39 cellular contexts compared by ENCODE assay signal in the genomic region with DNA sequence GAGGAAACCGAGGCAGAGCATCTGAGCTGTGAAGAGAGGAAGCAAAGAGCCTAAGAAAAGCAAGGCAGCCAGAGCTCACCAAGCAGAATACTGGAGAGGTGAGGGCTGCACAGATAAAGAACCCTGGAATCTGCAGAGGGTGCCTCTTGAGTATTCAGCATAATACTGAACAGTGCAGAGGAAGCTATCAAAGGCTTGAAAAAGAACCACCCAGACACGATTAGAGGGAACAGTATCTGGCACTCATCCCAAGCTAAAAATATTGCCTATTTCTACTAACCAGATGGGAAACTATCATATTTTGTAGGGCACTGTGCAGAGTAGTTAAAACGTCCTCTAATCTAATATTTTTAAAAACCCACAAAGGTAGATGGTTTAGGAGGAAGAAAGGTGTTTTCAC. TPM values are rescaled to one million over a fixed set of nuclear protein-coding genes. Genes with fewer than 3 reads are reported as not detected.
"Had no signal": no experiment of that assay in that cellular context is flagged by ENCODE, and none has a peak within 500 bp of the region (broad histone marks: within the 10 kb centered on the region; RNA-seq: fewer than 3 reads in every experiment).

No MANE protein-coding gene starts in this region.

- H3K9me3 ChIP-seq: adrenal gland, body of pancreas had no signal

- ATAC-seq: activated CD8-positive, alpha-beta T cell treated with anti-CD3 and anti-CD28 coated beads for 36 hours; activated naive CD4-positive, alpha-beta T cell treated with anti-CD3 and anti-CD28 coated beads, Interleukin-2, amount 50 U/mL, for 72 hours; activated T-cell treated with anti-CD3 and anti-CD28 coated beads, Interleukin-2, amount 50 U/mL, for 4 hours; activated T-cell treated with anti-CD3 and anti-CD28 coated beads, Interleukin-2, amount 50 U/mL, for 72 hours; activated T-helper 17 cell treated with anti-CD3 and anti-CD28 coated beads, Interleukin-2, amount 50 U/mL, for 72 hours; body of pancreas had no signal

- H3K36me3 ChIP-seq: adrenal gland, brain microvascular endothelial cell, breast epithelium had no signal

- H3K4me3 Mint-ChIP-seq: activated B cell treated with CpG ODN at 0.5 μM for 24 hours; activated CD4-positive, alpha-beta memory T cell treated with anti-CD3 and anti-CD28 coated beads for 36 hours; activated CD4-positive, alpha-beta T cell treated with anti-CD3 and anti-CD28 coated beads, Interleukin-2, amount 10 ng/mL, durations not matched to agents 24 days and 14 days; activated CD8-positive, alpha-beta T cell treated with anti-CD3 and anti-CD28 coated beads for 36 hours; activated naive CD4-positive, alpha-beta T cell treated with anti-CD3 and anti-CD28 coated beads for 36 hours; activated naive CD8-positive, alpha-beta T cell treated with anti-CD3 and anti-CD28 coated beads for 36 hours; activated T-cell treated with anti-CD3 and anti-CD28 coated beads, Interleukin-2, amount 50 U/mL, for 4 hours; activated T-cell treated with anti-CD3 and anti-CD28 coated beads, Interleukin-2, amount 50 U/mL, for 72 hours; activated T-helper 1 cell treated with anti-CD3 and anti-CD28 coated beads, Interleukin-12 subunit alpha, Interleukin-12 subunit beta, Interleukin-2, Interleukin-4 antibody, amounts not matched to agents 30 ng/mL and 10 ng/mL and 1 ng/mL, durations not matched to agents 14 hours and 24 hours and 36 hours; activated T-helper 17 cell treated with anti-CD3 and anti-CD28 coated beads, Interleukin-2, amount 50 U/mL, for 72 hours; T-helper 1 cell treated with Interleukin-12 subunit alpha and Interleukin-12 subunit beta and Interleukin-4 antibody, amounts not matched to agents 30 μg/mL and 1 μg/mL, for 36 hours; T-helper 2 cell treated with Interferon-gamma antibody and Interleukin-4, amounts not matched to agents 5 μg/mL and 100 μg/mL, for 36 hours had no signal

- H3K4me3 ChIP-seq: adrenal gland, body of pancreas, breast epithelium had no signal

- H3K27ac ChIP-seq: adrenal gland, body of pancreas, brain microvascular endothelial cell, breast epithelium, VCaP had no signal

- H3K27me3 Mint-ChIP-seq: activated B cell treated with CpG ODN at 0.5 μM for 24 hours; activated CD4-positive, alpha-beta T cell treated with anti-CD3 and anti-CD28 coated beads, Interleukin-2, amount 10 ng/mL, durations not matched to agents 24 days and 14 days; activated CD8-positive, alpha-beta T cell treated with anti-CD3 and anti-CD28 coated beads for 36 hours had no signal

- H3K4me1 ChIP-seq: adrenal gland, body of pancreas, breast epithelium had no signal

- H3K9me3 Mint-ChIP-seq: activated B cell treated with CpG ODN at 0.5 μM for 24 hours; activated CD4-positive, alpha-beta memory T cell treated with anti-CD3 and anti-CD28 coated beads for 36 hours; activated CD4-positive, alpha-beta T cell treated with anti-CD3 and anti-CD28 coated beads, Interleukin-2, amount 10 ng/mL, durations not matched to agents 24 days and 14 days; activated CD8-positive, alpha-beta T cell treated with anti-CD3 and anti-CD28 coated beads for 36 hours; activated naive CD4-positive, alpha-beta T cell treated with anti-CD3 and anti-CD28 coated beads for 36 hours; activated naive CD4-positive, alpha-beta T cell treated with anti-CD3 and anti-CD28 coated beads, Interleukin-2, amount 50 U/mL, for 72 hours; activated naive CD8-positive, alpha-beta T cell treated with anti-CD3 and anti-CD28 coated beads for 36 hours; activated T-cell treated with anti-CD3 and anti-CD28 coated beads, Interleukin-2, amount 50 U/mL, for 4 hours; activated T-cell treated with anti-CD3 and anti-CD28 coated beads, Interleukin-2, amount 50 U/mL, for 72 hours; activated T-helper 1 cell treated with anti-CD3 and anti-CD28 coated beads, Interleukin-12 subunit alpha, Interleukin-12 subunit beta, Interleukin-2, Interleukin-4 antibody, amounts not matched to agents 30 ng/mL and 10 ng/mL and 1 ng/mL, durations not matched to agents 14 hours and 24 hours and 36 hours; activated T-helper 17 cell treated with anti-CD3 and anti-CD28 coated beads, Interleukin-2, amount 50 U/mL, for 72 hours; T-helper 1 cell treated with Interleukin-12 subunit alpha and Interleukin-12 subunit beta and Interleukin-4 antibody, amounts not matched to agents 30 μg/mL and 1 μg/mL, for 36 hours; T-helper 2 cell treated with Interferon-gamma antibody and Interleukin-4, amounts not matched to agents 5 μg/mL and 100 μg/mL, for 36 hours had no signal

- H3K27me3 ChIP-seq: adrenal gland, body of pancreas, brain microvascular endothelial cell, breast epithelium had no signal

- H3K27ac Mint-ChIP-seq: activated B cell treated with CpG ODN at 0.5 μM for 24 hours; activated CD4-positive, alpha-beta memory T cell treated with anti-CD3 and anti-CD28 coated beads for 36 hours; activated CD4-positive, alpha-beta T cell treated with anti-CD3 and anti-CD28 coated beads, Interleukin-2, amount 10 ng/mL, durations not matched to agents 24 days and 14 days; activated CD8-positive, alpha-beta T cell treated with anti-CD3 and anti-CD28 coated beads for 36 hours; activated naive CD4-positive, alpha-beta T cell treated with anti-CD3 and anti-CD28 coated beads for 36 hours; activated naive CD4-positive, alpha-beta T cell treated with anti-CD3 and anti-CD28 coated beads, Interleukin-2, amount 50 U/mL, for 72 hours; activated naive CD8-positive, alpha-beta T cell treated with anti-CD3 and anti-CD28 coated beads for 36 hours; activated T-cell treated with anti-CD3 and anti-CD28 coated beads, Interleukin-2, amount 50 U/mL, for 72 hours; activated T-helper 1 cell treated with anti-CD3 and anti-CD28 coated beads, Interleukin-12 subunit alpha, Interleukin-12 subunit beta, Interleukin-2, Interleukin-4 antibody, amounts not matched to agents 30 ng/mL and 10 ng/mL and 1 ng/mL, durations not matched to agents 14 hours and 24 hours and 36 hours; activated T-helper 17 cell treated with anti-CD3 and anti-CD28 coated beads, Interleukin-2, amount 50 U/mL, for 72 hours; T-helper 1 cell treated with Interleukin-12 subunit alpha and Interleukin-12 subunit beta and Interleukin-4 antibody, amounts not matched to agents 30 μg/mL and 1 μg/mL, for 36 hours; T-helper 2 cell treated with Interferon-gamma antibody and Interleukin-4, amounts not matched to agents 5 μg/mL and 100 μg/mL, for 36 hours had no signal

- FAIRE-seq: astrocyte, colon, TTC549 had no signal

- H3K4me1 Mint-ChIP-seq: activated B cell treated with CpG ODN at 0.5 μM for 24 hours; activated CD4-positive, alpha-beta T cell treated with anti-CD3 and anti-CD28 coated beads, Interleukin-2, amount 10 ng/mL, durations not matched to agents 24 days and 14 days; activated naive CD8-positive, alpha-beta T cell treated with anti-CD3 and anti-CD28 coated beads for 36 hours; activated T-helper 17 cell treated with anti-CD3 and anti-CD28 coated beads, Interleukin-2, amount 50 U/mL, for 72 hours had no signal

- DNase-seq: activated B cell treated with CpG ODN at 0.5 μM for 24 hours; activated CD4-positive, alpha-beta memory T cell treated with anti-CD3 and anti-CD28 coated beads for 36 hours; activated CD4-positive, alpha-beta T cell treated with anti-CD3 and anti-CD28 coated beads for 4 hours; activated CD4-positive, alpha-beta T cell treated with anti-CD3 and anti-CD28 coated beads, Interleukin-2, amount 10 ng/mL, durations not matched to agents 24 days and 14 days; activated CD4-positive, alpha-beta T cell treated with anti-CD3 and anti-CD28 coated beads, Interleukin-2, amount 50 U/mL, for 1 hour; activated CD4-positive, alpha-beta T cell treated with anti-CD3 and anti-CD28 coated beads, Interleukin-2, amount 50 U/mL, for 4 hours; activated CD4-positive, CD25-positive, alpha-beta regulatory T cell treated with anti-CD3 and anti-CD28 coated beads, Interleukin-2, amount 50 U/mL, for 72 hours; activated CD8-positive, alpha-beta memory T cell treated with anti-CD3 and anti-CD28 coated beads, Interleukin-2, amount 50 U/mL, for 4 hours; activated CD8-positive, alpha-beta T cell treated with anti-CD3 and anti-CD28 coated beads for 36 hours; activated effector memory CD4-positive, alpha-beta T cell treated with anti-CD3 and anti-CD28 coated beads, Interleukin-2, amount 50 U/mL, for 16 hours; activated gamma-delta T cell treated with Interleukin-2 at 50 U/mL for 16 hours; activated naive CD4-positive, alpha-beta T cell; activated naive CD4-positive, alpha-beta T cell treated with anti-CD3 and anti-CD28 coated beads for 36 hours; activated naive CD4-positive, alpha-beta T cell treated with anti-CD3 and anti-CD28 coated beads, Interleukin-2, amount 50 U/mL, for 16 hours; activated naive CD8-positive, alpha-beta T cell treated with anti-CD3 and anti-CD28 coated beads for 36 hours; activated T-cell treated with anti-CD3 and anti-CD28 coated beads for 4 hours; activated T-cell treated with anti-CD3 and anti-CD28 coated beads, Interleukin-2, amount 50 U/mL, for 1 hour; activated T-cell treated with anti-CD3 and anti-CD28 coated beads, Interleukin-2, amount 50 U/mL, for 4 hours; activated T-cell treated with anti-CD3 and anti-CD28 coated beads, Interleukin-2, amount 50 U/mL, for 72 hours; adrenal gland; amniotic stem cell; aorta; body of pancreas; brain microvascular endothelial cell; central memory CD4-positive, alpha-beta T cell; T-helper 2 cell; T-helper 9 cell had no signal

RNA-seq across cellular contexts. Expression of a gene that starts 41.8 kb away (rescaled TPM):
- total RNA-seq: activated B cell treated with CpG ODN at 0.5 μM for 24 hours; activated CD4-positive, alpha-beta memory T cell treated with anti-CD3 and anti-CD28 coated beads for 36 hours; activated CD4-positive, alpha-beta T cell treated with anti-CD3 and anti-CD28 coated beads, Interleukin-2, amount 10 ng/mL, durations not matched to agents 24 days and 14 days; activated CD8-positive, alpha-beta memory T cell treated with anti-CD3 and anti-CD28 coated beads for 36 hours; activated CD8-positive, alpha-beta T cell treated with anti-CD3 and anti-CD28 coated beads for 36 hours; activated naive CD4-positive, alpha-beta T cell treated with anti-CD3 and anti-CD28 coated beads for 36 hours; activated naive CD4-positive, alpha-beta T cell treated with anti-CD3 and anti-CD28 coated beads, Interleukin-2, amount 50 U/mL, for 72 hours; activated naive CD8-positive, alpha-beta T cell treated with anti-CD3 and anti-CD28 coated beads for 36 hours; activated T-cell treated with anti-CD3 and anti-CD28 coated beads, Interleukin-2, amount 50 U/mL, for 4 hours; activated T-cell treated with anti-CD3 and anti-CD28 coated beads, Interleukin-2, amount 50 U/mL, for 72 hours; activated T-helper 1 cell treated with anti-CD3 and anti-CD28 coated beads, Interleukin-12 subunit alpha, Interleukin-12 subunit beta, Interleukin-2, Interleukin-4 antibody, amounts not matched to agents 30 ng/mL and 10 ng/mL and 1 ng/mL, durations not matched to agents 14 hours and 24 hours and 36 hours; activated T-helper 17 cell treated with anti-CD3 and anti-CD28 coated beads, Interleukin-2, amount 50 U/mL, for 72 hours; aorta; astrocyte; breast epithelium; cardiac septum had no signal
